ENCODE assay signal across 1 cellular context in the genomic region with DNA sequence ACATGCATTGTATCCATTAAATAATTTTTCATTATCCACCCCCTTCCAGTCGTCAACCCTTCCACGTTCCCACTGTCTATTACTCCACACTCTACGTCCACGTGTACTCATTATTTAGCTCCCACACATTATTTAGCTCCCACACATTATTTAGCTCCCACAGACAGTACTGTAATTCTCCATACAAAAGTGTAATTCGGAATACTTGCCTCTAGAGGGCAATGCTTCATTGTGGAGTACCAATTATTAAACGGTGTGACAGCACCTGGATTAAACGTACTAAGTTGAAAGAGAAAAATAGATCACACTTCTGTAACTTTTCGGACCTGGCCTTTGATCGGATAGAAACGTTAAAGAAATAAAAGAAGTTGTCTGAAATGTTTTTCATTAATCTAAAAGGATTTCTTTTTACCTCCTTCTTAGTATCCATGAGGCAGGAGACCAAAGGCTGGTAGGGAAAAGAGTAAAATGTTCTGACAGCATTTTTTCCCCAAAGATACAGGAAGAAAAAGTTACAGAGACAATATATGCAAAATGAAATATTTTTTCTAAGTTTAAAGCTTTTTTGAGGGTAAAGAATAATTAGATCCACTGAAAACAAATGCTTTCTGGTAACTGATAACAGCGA.
TF ChIP-seq lines count a peak whose summit lies in the region.

No MANE protein-coding gene starts in this region.

TF ChIP-seq in HEK293, 187 proteins besides CTCF, POLR2A, EP300 and RAD21 (continued from another document):
- TF ChIP-seq, protein P1, sequence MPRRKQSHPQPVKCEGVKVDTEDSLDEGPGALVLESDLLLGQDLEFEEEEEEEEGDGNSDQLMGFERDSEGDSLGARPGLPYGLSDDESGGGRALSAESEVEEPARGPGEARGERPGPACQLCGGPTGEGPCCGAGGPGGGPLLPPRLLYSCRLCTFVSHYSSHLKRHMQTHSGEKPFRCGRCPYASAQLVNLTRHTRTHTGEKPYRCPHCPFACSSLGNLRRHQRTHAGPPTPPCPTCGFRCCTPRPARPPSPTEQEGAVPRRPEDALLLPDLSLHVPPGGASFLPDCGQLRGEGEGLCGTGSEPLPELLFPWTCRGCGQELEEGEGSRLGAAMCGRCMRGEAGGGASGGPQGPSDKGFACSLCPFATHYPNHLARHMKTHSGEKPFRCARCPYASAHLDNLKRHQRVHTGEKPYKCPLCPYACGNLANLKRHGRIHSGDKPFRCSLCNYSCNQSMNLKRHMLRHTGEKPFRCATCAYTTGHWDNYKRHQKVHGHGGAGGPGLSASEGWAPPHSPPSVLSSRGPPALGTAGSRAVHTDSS (tag by site-specific recombination; IDR thresholded peaks at IDR 0.05) = no peak
- no peak for TF ChIP-seq ZNF670 (tag by site-specific recombination; IDR thresholded peaks at IDR 0.05; ENCODE audit: low read depth)
- TF ChIP-seq SP3 (tag by site-specific recombination; IDR thresholded peaks at IDR 0.05) = no peak
- TF ChIP-seq ZFP41 (tag by site-specific recombination; IDR thresholded peaks at IDR 0.05; ENCODE audit: borderline replicate concordance) = no peak
- peak; percentile 50; the same call in 1 of the 2 replicates for TF ChIP-seq ZEB2 (tag by site-specific recombination; IDR thresholded peaks at IDR 0.05)
- TF ChIP-seq ZFHX2 (tag by site-specific recombination; conservative IDR thresholded peaks at IDR 0.05) = peak; percentile 80
- no peak for TF ChIP-seq ZNF214 (tag by site-specific recombination; IDR thresholded peaks at IDR 0.05; ENCODE audit: borderline replicate concordance)
- TF ChIP-seq ZBTB1 (tag by site-specific recombination; IDR thresholded peaks at IDR 0.05) = no peak
- TF ChIP-seq, protein P2, sequence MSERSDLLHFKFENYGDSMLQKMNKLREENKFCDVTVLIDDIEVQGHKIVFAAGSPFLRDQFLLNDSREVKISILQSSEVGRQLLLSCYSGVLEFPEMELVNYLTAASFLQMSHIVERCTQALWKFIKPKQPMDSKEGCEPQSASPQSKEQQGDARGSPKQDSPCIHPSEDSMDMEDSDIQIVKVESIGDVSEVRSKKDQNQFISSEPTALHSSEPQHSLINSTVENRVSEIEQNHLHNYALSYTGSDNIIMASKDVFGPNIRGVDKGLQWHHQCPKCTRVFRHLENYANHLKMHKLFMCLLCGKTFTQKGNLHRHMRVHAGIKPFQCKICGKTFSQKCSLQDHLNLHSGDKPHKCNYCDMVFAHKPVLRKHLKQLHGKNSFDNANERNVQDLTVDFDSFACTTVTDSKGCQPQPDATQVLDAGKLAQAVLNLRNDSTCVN (tag by site-specific recombination; optimal IDR thresholded peaks at IDR 0.05) = no peak
- no peak for TF ChIP-seq ZNF324 (tag by site-specific recombination; IDR thresholded peaks at IDR 0.05)
- no peak for TF ChIP-seq ZSCAN30 (tag by site-specific recombination; IDR thresholded peaks at IDR 0.05)
- TF ChIP-seq, protein P3, sequence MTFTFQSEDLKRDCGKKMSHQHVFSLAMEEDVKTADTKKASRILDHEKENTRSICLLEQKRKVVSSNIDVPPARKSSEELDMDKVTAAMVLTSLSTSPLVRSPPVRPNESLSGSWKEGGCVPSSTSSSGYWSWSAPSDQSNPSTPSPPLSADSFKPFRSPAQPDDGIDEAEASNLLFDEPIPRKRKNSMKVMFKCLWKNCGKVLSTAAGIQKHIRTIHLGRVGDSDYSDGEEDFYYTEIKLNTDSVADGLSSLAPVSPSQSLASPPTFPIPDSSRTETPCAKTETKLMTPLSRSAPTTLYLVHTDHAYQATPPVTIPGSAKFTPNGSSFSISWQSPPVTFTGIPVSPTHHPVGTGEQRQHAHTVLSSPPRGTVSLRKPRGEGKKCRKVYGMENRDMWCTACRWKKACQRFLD (tag by site-specific recombination; IDR thresholded peaks at IDR 0.05) = no peak
- TF ChIP-seq ZNF391 (tag by site-specific recombination; IDR thresholded peaks at IDR 0.05; ENCODE audit: borderline replicate concordance, low read depth) = no peak
